In the genomic region with DNA sequence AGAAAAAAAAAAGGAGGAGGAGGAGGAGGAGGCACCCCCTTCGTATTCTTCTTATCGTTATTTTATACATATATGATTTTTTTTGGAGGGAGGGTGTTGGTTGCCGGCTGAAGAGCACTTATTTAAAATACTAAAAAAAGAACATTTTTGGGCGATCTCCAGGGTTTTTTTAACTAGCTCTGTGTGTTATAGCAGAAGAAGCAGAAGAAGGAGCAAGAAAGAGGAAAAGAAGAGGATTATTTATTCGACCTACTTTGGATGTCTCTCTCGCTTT, we compare ENCODE assay signal across 9 cellular contexts.
DNase-seq lines count a peak whose midpoint lies in the region; ATAC-seq, FAIRE-seq and TF ChIP-seq lines count a peak whose summit lies in the region.
"Had no signal": no experiment of that assay in that cellular context is flagged by ENCODE, and none has a peak within 500 bp of the region (broad histone marks: within the 10 kb centered on the region; RNA-seq: fewer than 3 reads in every experiment).

No MANE protein-coding gene starts in this region.

- ATAC-seq in memory B cell (ENCODE audit: low read depth) (no peak), GM21528 (IDR thresholded peaks at IDR 0.05; ENCODE audit: low FRiP score, unreplicated experiment) (no peak)
- no peak for ATAC-seq in stimulated activated naive CD8-positive, alpha-beta T cell treated with anti-CD3 and anti-CD28 coated beads, Interleukin-15, amount 100 ng/mL, for 72 hours

- peaks cover 10% of the 10 kb centered on the region for H3K4me1 Mint-ChIP-seq in memory B cell
- peaks cover 50% of the 10 kb centered on the region for H3K4me1 Mint-ChIP-seq in stimulated activated naive CD8-positive, alpha-beta T cell treated with anti-CD3 and anti-CD28 coated beads, Interleukin-15, amount 100 ng/mL, for 72 hours

- H3K27me3 ChIP-seq in ACC112 (ENCODE audit: insufficient read depth, low read length) (no peaks in the 10 kb centered on the region), brain microvascular endothelial cell (replicated peaks) (no peaks in the 10 kb centered on the region)
- peaks cover 80% of the 10 kb centered on the region for H3K27me3 ChIP-seq in effector memory CD4-positive, alpha-beta T cell (replicated peaks; ENCODE audit: control insufficient read depth, insufficient read depth, low read length, poor library complexity, severe bottlenecking)

- no peak for TF ChIP-seq POLR2A in H54 (IDR thresholded peaks at IDR 0.05; ENCODE audit: low read depth, low read length)

- in situ Hi-C loops in brain microvascular endothelial cell (cut with HindIII; ENCODE audit: low pct_ligation_motif_present, low sequenced_read_pairs): no loop called here

- peak overlapping the region; percentile 66 for H3K4me3 Mint-ChIP-seq in memory B cell
- H3K4me3 Mint-ChIP-seq in stimulated activated naive CD8-positive, alpha-beta T cell treated with anti-CD3 and anti-CD28 coated beads, Interleukin-15, amount 100 ng/mL, for 72 hours: no peak overlapping the region

- peaks cover 74% of the 10 kb centered on the region for H3K79me2 ChIP-seq in ACC112 (ENCODE audit: control insufficient read depth, insufficient read depth, low read length, unreplicated experiment)

- peaks cover 21% of the 10 kb centered on the region for H3K27me3 Mint-ChIP-seq in memory B cell
- H3K27me3 Mint-ChIP-seq in stimulated activated naive CD8-positive, alpha-beta T cell treated with anti-CD3 and anti-CD28 coated beads, Interleukin-15, amount 100 ng/mL, for 72 hours: peaks cover 26% of the 10 kb centered on the region

- peak; percentile 23 for DNase-seq in HCEC 1CT
- no peak for DNase-seq in brain microvascular endothelial cell
- no peak for DNase-seq in memory B cell (ENCODE audit: low spot score in 2 of 2)
- DNase-seq in stimulated activated naive CD8-positive, alpha-beta T cell treated with anti-CD3 and anti-CD28 coated beads, Interleukin-15, amount 100 ng/mL, for 72 hours: no peak
- no peak for DNase-seq in effector memory CD4-positive, alpha-beta T cell
- DNase-seq in H54 (ENCODE audit: insufficient read length, low spot score): no peak
- DNase-seq: cortex of kidney had no signal

- peak overlapping the region; percentile 28 for H2AFZ ChIP-seq in ACC112 (ENCODE audit: low read length, unreplicated experiment)

- H3K4me3 ChIP-seq in ACC112 (ENCODE audit: low read depth, low read length) (peak overlapping the region; percentile 84), brain microvascular endothelial cell (ENCODE audit: low read depth, low read length) (peak overlapping the region; percentile 68)
- H3K4me3 ChIP-seq in effector memory CD4-positive, alpha-beta T cell (ENCODE audit: insufficient read depth, low read depth, low read length, poor library complexity, severe bottlenecking): no peak overlapping the region

- TF ChIP-seq CTCF in brain microvascular endothelial cell (IDR thresholded peaks at IDR 0.05; ENCODE audit: low read depth, low read length, missing control alignments): no peak

- no peak for FAIRE-seq in H54 (lab: Jason Lieb, UNC)

- peak overlapping the region; percentile 77 for H3K27ac ChIP-seq in ACC112 (ENCODE audit: low read depth, low read length)
- H3K27ac ChIP-seq in brain microvascular endothelial cell: peak overlapping the region; percentile 87
- no peak overlapping the region for H3K27ac ChIP-seq in effector memory CD4-positive, alpha-beta T cell (ENCODE audit: insufficient read depth, low read length, poor library complexity, severe bottlenecking)

- H3K9me3 ChIP-seq in effector memory CD4-positive, alpha-beta T cell (ENCODE audit: control insufficient read depth, low read length): no peaks in the 10 kb centered on the region

- H3K27ac Mint-ChIP-seq in memory B cell: no peak overlapping the region
- no peak overlapping the region for H3K27ac Mint-ChIP-seq in stimulated activated naive CD8-positive, alpha-beta T cell treated with anti-CD3 and anti-CD28 coated beads, Interleukin-15, amount 100 ng/mL, for 72 hours

- H3K4me1 ChIP-seq in ACC112 (ENCODE audit: control insufficient read depth, insufficient read depth, low read length, unreplicated experiment): peaks cover 4% of the 10 kb centered on the region
- peaks cover 50% of the 10 kb centered on the region for H3K4me1 ChIP-seq in effector memory CD4-positive, alpha-beta T cell (ENCODE audit: control insufficient read depth, insufficient read depth, low read length, poor library complexity, severe bottlenecking)

- H3K9me3 Mint-ChIP-seq in memory B cell: no peaks in the 10 kb centered on the region
- H3K9me3 Mint-ChIP-seq in stimulated activated naive CD8-positive, alpha-beta T cell treated with anti-CD3 and anti-CD28 coated beads, Interleukin-15, amount 100 ng/mL, for 72 hours: no peaks in the 10 kb centered on the region

- H3K36me3 ChIP-seq in ACC112 (ENCODE audit: insufficient read depth, low read length) (peaks cover 4% of the 10 kb centered on the region; the same call in 1 of the 2 replicates), brain microvascular endothelial cell (replicated peaks) (peaks cover 22% of the 10 kb centered on the region)
- H3K36me3 ChIP-seq in effector memory CD4-positive, alpha-beta T cell (ENCODE audit: control insufficient read depth, insufficient read depth, low read length): no peaks in the 10 kb centered on the region

- no peaks in the 10 kb centered on the region for H3K36me3 Mint-ChIP-seq in memory B cell
